Comparison of ENCODE assay signal across 12 cellular contexts in genomic region chr1:4638347-4638734, GRCh38. TPM values are rescaled to one million over a fixed set of nuclear protein-coding genes. Genes with fewer than 3 reads are reported as not detected.
"Had no signal": no experiment of that assay in that cellular context is flagged by ENCODE, and none has a peak within 500 bp of the region (broad histone marks: within the 10 kb centered on the region; RNA-seq: fewer than 3 reads in every experiment).

No MANE protein-coding gene starts in this region.

- H3K4me3 ChIP-seq: left ventricle myocardium inferior, stomach had no signal

- ATAC-seq: sciatic nerve had no signal

- H3K9me3 Mint-ChIP-seq: activated CD4-positive, alpha-beta T cell treated with anti-CD3 and anti-CD28 coated beads, Interleukin-2, amount 10 ng/mL, durations not matched to agents 7 days and 5 days; nephron progenitor cell; T-helper 2 cell treated with Interferon-gamma antibody and Interleukin-4, amounts not matched to agents 5 μg/mL and 100 μg/mL, for 36 hours had no signal

- H3K27ac ChIP-seq: left ventricle myocardium inferior, stomach had no signal

- H3K36me3 ChIP-seq: left ventricle myocardium inferior, stomach had no signal

- H3K36me3 Mint-ChIP-seq: activated naive CD8-positive, alpha-beta T cell had no signal

- H3K9me3 ChIP-seq: left ventricle myocardium inferior, stomach had no signal

- H3K4me3 Mint-ChIP-seq: activated CD4-positive, alpha-beta T cell treated with anti-CD3 and anti-CD28 coated beads, Interleukin-2, amount 10 ng/mL, durations not matched to agents 7 days and 5 days; activated naive CD8-positive, alpha-beta T cell; nephron progenitor cell; T-helper 2 cell treated with Interferon-gamma antibody and Interleukin-4, amounts not matched to agents 5 μg/mL and 100 μg/mL, for 36 hours had no signal

- H3K27ac Mint-ChIP-seq: activated CD4-positive, alpha-beta T cell treated with anti-CD3 and anti-CD28 coated beads, Interleukin-2, amount 10 ng/mL, durations not matched to agents 7 days and 5 days; activated naive CD8-positive, alpha-beta T cell; nephron progenitor cell; T-helper 2 cell treated with Interferon-gamma antibody and Interleukin-4, amounts not matched to agents 5 μg/mL and 100 μg/mL, for 36 hours had no signal

- H3K4me1 ChIP-seq: left ventricle myocardium inferior, stomach had no signal

- DNase-seq: activated CD4-positive, alpha-beta T cell treated with anti-CD3 and anti-CD28 coated beads, Interleukin-2, amount 10 ng/mL, durations not matched to agents 7 days and 5 days; activated CD8-positive, alpha-beta memory T cell treated with anti-CD3 and anti-CD28 coated beads for 24 hours; activated gamma-delta T cell treated with Interleukin-2 at 50 U/mL for 16 hours; amniotic stem cell; left ventricle myocardium inferior; nephron progenitor cell; stimulated activated CD4-positive, alpha-beta T cell treated with anti-CD3 and anti-CD28 coated beads, Interleukin-1b, Interleukin-23, amount 100 ng/mL, for 48 hours; stomach had no signal

- H3K4me1 Mint-ChIP-seq: activated CD4-positive, alpha-beta T cell treated with anti-CD3 and anti-CD28 coated beads, Interleukin-2, amount 10 ng/mL, durations not matched to agents 7 days and 5 days had no signal

RNA-seq across cellular contexts. Expression of gene AJAP1, which starts 16.1 kb away (rescaled TPM):
- total RNA-seq: activated CD4-positive, alpha-beta T cell treated with anti-CD3 and anti-CD28 coated beads, Interleukin-2, amount 10 ng/mL, durations not matched to agents 7 days and 5 days; pulmonary artery endothelial cell had no signal
